In the genomic region with DNA sequence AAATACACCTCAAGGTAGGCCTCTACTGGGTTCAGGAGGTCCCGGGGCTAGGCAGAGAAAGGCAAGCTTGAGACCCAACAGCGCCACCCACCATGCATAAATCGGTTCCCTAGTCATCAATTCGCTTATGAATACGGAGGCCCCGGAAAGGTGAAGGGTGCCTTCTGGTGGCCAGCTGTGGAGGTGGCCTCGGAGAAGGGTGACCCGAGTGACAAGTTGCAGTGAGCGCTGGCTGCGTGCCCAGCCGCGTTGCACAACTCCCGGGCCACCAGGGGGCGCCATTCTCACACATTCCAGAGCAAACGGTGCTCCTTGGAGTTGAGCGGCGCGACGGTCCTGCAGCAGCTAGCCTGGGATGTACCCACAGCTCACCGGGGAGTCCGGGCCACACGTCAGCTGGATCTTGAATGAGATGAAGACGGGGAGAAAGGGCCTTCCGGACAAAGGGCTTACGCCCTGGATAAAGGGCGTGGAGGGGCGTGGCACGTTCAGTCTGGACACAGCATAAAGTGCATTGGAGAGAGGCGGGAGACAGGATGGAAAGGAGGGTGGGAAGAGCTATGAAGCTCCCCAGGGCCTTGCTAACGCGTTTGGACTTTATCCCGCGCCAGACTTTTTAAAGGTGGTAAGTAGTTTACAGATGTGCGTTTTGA, we compare ENCODE assay signal across 1 cellular context.
TF ChIP-seq lines count a peak whose summit lies in the region.

No MANE protein-coding gene starts in this region.

TF ChIP-seq in HepG2, 621 proteins besides CTCF, POLR2A, EP300 and RAD21 (continued from another document and continues in another):
- TF ChIP-seq NAIF1 (CRISPR knock-in tag; IDR thresholded peaks at IDR 0.05; ENCODE audit: borderline replicate concordance) (no peak; the same call in 1 of the 2 replicates), ZBTB3 (CRISPR knock-in tag; IDR thresholded peaks at IDR 0.05; ENCODE audit: borderline replicate concordance, low read depth) (peak; percentile 97; the same call in 1 of the 2 replicates), ZNF567 (CRISPR knock-in tag; IDR thresholded peaks at IDR 0.05; ENCODE audit: borderline replicate concordance) (peak; percentile 98; the same call in 1 of the 2 replicates), SCMH1 (CRISPR knock-in tag; IDR thresholded peaks at IDR 0.05; ENCODE audit: borderline replicate concordance) (no peak), ZNF326 (CRISPR knock-in tag; IDR thresholded peaks at IDR 0.05; ENCODE audit: borderline replicate concordance) (no peak), RNF2 (conservative IDR thresholded peaks at IDR 0.05; ENCODE audit: low read depth) (peak; percentile 90), ADNP (CRISPR knock-in tag; IDR thresholded peaks at IDR 0.05) (peak; percentile 87), IRF9 (CRISPR knock-in tag; IDR thresholded peaks at IDR 0.05; ENCODE audit: borderline replicate concordance) (peak; percentile 97), KAT2B (IDR thresholded peaks at IDR 0.05; ENCODE audit: borderline replicate concordance, low read depth, low read length) (no peak), HNRNPK (IDR thresholded peaks at IDR 0.05; ENCODE audit: low read depth, low read length, poor library complexity, severe bottlenecking) (no peak), MTA3 (CRISPR knock-in tag; IDR thresholded peaks at IDR 0.05) (no peak), ATF3 (CRISPR knock-in tag; IDR thresholded peaks at IDR 0.05) (peak; percentile 68; the same call in 1 of the 2 replicates), BHLHE40 (IDR thresholded peaks at IDR 0.05; ENCODE audit: low read length) (peak; percentile 75), FUBP1 (CRISPR knock-in tag; IDR thresholded peaks at IDR 0.05; ENCODE audit: borderline replicate concordance) (peak; percentile 92), ZNF333 (CRISPR knock-in tag; IDR thresholded peaks at IDR 0.05; ENCODE audit: borderline replicate concordance) (0 out of 2 replicates have a peak, but pooled peaks have one; percentile 65), PRMT3 (CRISPR knock-in tag; IDR thresholded peaks at IDR 0.05; ENCODE audit: borderline replicate concordance, low read depth) (peak; percentile 98), KDM3A (CRISPR knock-in tag; IDR thresholded peaks at IDR 0.05; ENCODE audit: low read depth) (peak; percentile 99), TAF15 (IDR thresholded peaks at IDR 0.05; ENCODE audit: low read depth, low read length, poor library complexity, severe bottlenecking) (peak; percentile 88), UBTF (CRISPR knock-in tag; IDR thresholded peaks at IDR 0.05) (peak; percentile 93), ZC3H4 (CRISPR knock-in tag; IDR thresholded peaks at IDR 0.05; ENCODE audit: borderline replicate concordance) (no peak), ZNF597 (CRISPR knock-in tag; IDR thresholded peaks at IDR 0.05) (no peak), TAF1 (CRISPR knock-in tag; IDR thresholded peaks at IDR 0.05) (peak; percentile 50; the same call in 1 of the 2 replicates), SUZ12 (IDR thresholded peaks at IDR 0.05; ENCODE audit: low read depth, low read length) (no peak), CBX5 (CRISPR knock-in tag; IDR thresholded peaks at IDR 0.05; ENCODE audit: borderline replicate concordance) (peak; percentile 99), SNAI1 (CRISPR knock-in tag; IDR thresholded peaks at IDR 0.05; ENCODE audit: borderline replicate concordance) (0 out of 2 replicates have a peak, but pooled peaks have one; percentile 58), KAT8 (CRISPR knock-in tag; IDR thresholded peaks at IDR 0.05) (peak; percentile 92), ZNF260 (CRISPR knock-in tag; IDR thresholded peaks at IDR 0.05; ENCODE audit: borderline replicate concordance, low read depth) (no peak), ZNF776 (CRISPR knock-in tag; IDR thresholded peaks at IDR 0.05) (no peak; the same call in none of the 2 replicates), ZNF431 (CRISPR knock-in tag; IDR thresholded peaks at IDR 0.05; ENCODE audit: borderline replicate concordance, low read depth) (peak; percentile 85; the same call in 1 of the 2 replicates), ZNF546 (CRISPR knock-in tag; conservative IDR thresholded peaks at IDR 0.05) (no peak; the same call in 1 of the 2 replicates)
- TF ChIP-seq, protein P1, sequence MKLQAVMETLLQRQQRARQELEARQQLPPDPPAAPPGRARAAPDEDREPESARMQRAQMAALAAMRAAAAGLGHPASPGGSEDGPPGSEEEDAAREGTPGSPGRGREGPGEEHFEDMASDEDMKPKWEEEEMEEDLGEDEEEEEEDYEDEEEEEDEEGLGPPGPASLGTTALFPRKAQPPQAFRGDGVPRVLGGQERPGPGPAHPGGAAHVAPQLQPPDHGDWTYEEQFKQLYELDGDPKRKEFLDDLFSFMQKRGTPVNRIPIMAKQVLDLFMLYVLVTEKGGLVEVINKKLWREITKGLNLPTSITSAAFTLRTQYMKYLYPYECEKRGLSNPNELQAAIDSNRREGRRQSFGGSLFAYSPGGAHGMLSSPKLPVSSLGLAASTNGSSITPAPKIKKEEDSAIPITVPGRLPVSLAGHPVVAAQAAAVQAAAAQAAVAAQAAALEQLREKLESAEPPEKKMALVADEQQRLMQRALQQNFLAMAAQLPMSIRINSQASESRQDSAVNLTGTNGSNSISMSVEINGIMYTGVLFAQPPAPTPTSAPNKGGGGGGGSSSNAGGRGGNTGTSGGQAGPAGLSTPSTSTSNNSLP (IDR thresholded peaks at IDR 0.05; ENCODE audit: low read depth, low read length): peak; percentile 98
- TF ChIP-seq, protein P2, sequence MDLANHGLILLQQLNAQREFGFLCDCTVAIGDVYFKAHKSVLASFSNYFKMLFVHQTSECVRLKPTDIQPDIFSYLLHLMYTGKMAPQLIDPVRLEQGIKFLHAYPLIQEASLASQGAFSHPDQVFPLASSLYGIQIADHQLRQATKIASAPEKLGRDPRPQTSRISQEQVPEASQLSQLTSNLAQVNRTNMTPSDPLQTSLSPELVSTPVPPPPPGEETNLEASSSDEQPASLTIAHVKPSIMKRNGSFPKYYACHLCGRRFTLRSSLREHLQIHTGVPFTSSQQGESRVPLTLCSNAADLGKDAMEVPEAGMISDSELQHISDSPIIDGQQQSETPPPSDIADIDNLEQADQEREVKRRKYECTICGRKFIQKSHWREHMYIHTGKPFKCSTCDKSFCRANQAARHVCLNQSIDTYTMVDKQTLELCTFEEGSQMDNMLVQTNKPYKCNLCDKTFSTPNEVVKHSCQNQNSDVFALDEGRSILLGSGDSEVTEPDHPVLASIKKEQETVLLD (CRISPR knock-in tag; IDR thresholded peaks at IDR 0.05; ENCODE audit: low read depth): peak; percentile 65
- TF ChIP-seq, protein P3, sequence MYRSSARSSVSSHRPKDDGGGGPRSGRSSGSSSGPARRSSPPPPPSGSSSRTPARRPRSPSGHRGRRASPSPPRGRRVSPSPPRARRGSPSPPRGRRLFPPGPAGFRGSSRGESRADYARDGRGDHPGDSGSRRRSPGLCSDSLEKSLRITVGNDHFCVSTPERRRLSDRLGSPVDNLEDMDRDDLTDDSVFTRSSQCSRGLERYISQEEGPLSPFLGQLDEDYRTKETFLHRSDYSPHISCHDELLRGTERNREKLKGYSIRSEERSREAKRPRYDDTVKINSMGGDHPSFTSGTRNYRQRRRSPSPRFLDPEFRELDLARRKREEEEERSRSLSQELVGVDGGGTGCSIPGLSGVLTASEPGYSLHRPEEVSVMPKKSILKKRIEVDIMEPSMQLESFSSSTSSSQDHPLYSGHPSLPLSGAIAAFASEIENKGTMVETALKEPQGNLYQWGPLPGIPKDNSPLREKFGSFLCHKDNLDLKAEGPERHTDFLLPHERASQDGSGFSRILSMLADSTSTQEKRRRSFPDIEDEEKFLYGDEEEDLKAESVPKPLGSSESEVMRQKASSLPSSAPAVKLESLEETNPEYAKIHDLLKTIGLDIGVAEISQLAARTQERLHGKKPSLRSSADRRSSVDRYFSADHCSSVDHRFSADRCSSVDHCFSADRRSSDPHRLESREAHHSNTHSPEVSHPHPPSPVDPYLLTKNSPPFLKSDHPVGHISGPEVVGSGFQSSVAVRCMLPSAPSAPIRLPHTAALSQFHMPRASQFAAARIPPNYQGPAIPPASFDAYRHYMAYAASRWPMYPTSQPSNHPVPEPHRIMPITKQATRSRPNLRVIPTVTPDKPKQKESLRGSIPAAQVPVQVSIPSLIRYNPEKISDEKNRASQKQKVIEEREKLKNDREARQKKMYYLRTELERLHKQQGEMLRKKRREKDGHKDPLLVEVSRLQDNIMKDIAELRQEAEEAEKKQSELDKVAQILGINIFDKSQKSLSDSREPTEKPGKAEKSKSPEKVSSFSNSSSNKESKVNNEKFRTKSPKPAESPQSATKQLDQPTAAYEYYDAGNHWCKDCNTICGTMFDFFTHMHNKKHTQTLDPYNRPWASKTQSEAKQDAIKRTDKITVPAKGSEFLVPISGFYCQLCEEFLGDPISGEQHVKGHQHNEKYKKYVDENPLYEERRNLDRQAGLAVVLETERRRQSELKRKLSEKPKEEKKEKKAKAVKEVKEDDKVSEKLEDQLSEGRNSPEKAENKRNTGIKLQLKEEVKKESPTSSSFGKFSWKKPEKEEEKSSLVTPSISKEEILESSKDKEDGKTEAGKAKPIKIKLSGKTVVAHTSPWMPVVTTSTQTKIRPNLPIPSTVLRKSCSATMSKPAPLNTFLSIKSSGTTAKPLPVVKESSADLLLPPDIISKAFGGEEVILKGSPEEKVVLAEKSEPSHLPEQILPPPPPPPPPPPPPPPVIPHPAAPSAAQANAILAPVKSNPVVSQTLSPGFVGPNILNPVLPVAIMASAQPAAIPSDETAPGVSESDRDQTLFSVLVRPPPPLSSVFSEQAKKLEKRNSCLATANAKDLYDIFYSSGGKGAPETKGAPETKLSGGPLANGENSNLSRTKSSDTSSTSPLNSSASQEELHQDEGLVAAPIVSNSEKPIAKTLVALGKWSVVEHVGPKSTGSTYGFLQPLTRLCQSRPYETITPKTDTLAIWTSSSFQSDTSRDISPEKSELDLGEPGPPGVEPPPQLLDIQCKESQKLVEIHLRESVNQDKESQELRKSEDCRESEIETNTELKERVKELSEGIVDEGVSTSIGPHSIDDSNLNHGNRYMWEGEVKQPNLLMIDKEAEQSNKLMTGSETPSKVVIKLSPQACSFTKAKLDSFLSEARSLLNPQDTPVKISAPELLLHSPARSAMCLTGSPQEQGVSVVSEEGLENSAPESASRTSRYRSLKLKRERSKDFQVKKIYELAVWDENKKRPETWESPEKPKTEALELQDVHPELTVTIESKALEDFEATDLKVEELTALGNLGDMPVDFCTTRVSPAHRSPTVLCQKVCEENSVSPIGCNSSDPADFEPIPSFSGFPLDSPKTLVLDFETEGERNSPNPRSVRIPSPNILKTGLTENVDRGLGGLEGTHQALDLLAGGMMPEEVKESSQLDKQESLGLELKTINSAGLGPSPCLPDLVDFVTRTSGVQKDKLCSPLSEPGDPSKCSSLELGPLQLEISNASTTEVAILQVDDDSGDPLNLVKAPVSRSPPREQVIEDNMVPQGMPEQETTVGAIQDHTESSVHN (CRISPR knock-in tag; IDR thresholded peaks at IDR 0.05): peak; percentile 83; the same call in 1 of the 2 replicates
